In the genomic region with DNA sequence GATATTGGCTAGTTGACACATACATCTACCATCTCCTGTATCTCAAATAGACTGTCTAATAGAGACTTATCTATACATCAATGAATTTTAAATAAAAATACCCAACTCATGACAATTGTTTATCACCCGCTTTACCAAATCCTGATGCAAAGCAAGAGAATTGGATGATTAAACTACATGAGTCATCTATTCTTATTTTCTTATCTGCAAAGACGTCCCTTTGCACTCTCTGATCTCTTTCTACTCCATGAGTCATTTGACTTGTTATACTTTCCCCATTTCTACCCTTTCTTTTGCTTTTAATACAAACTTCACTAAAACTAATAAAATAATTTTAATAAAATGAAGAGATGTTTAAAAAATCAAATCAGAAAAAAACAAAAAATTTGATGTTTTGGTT, we compare ENCODE assay signal across 32 cellular contexts.
"Had no signal": no experiment of that assay in that cellular context is flagged by ENCODE, and none has a peak within 500 bp of the region (broad histone marks: within the 10 kb centered on the region; RNA-seq: fewer than 3 reads in every experiment).

No MANE protein-coding gene starts in this region.

- H3K27ac ChIP-seq: ascending aorta, Peyer's patch, SJCRH30, SK-N-MC, WERI-Rb-1 had no signal

- H3K4me1 ChIP-seq: ascending aorta, Peyer's patch, SJCRH30 had no signal

- H3K36me3 Mint-ChIP-seq: activated CD8-positive, alpha-beta memory T cell treated with anti-CD3 and anti-CD28 coated beads, Interleukin-2, amount 10 ng/mL, durations not matched to agents 7 days and 5 days; activated naive CD4-positive, alpha-beta T cell treated with anti-CD3 and anti-CD28 coated beads, Interleukin-2, amount 50 U/mL, for 24 hours; activated naive CD8-positive, alpha-beta T cell treated with anti-CD3 and anti-CD28 coated beads, Interleukin-2, amount 10 ng/mL, durations not matched to agents 7 days and 5 days; T-cell had no signal

- H3K4me1 Mint-ChIP-seq: activated CD4-positive, alpha-beta memory T cell treated with anti-CD3 and anti-CD28 coated beads, Interleukin-2, amount 10 ng/mL, durations not matched to agents 7 days and 5 days; activated CD8-positive, alpha-beta memory T cell treated with anti-CD3 and anti-CD28 coated beads, Interleukin-2, amount 10 ng/mL, durations not matched to agents 7 days and 5 days; activated naive CD4-positive, alpha-beta T cell treated with anti-CD3 and anti-CD28 coated beads, Interleukin-2, amount 50 U/mL, for 24 hours; activated naive CD8-positive, alpha-beta T cell treated with anti-CD3 and anti-CD28 coated beads, Interleukin-2, amount 10 ng/mL, durations not matched to agents 7 days and 5 days; activated T-helper 17 cell treated with anti-CD3 and anti-CD28 coated beads, Interleukin-2, amount 50 U/mL, for 72 hours; T-cell had no signal

- DNase-seq: activated CD4-positive, alpha-beta memory T cell treated with anti-CD3 and anti-CD28 coated beads, Interleukin-2, amount 10 ng/mL, durations not matched to agents 7 days and 5 days; activated CD4-positive, alpha-beta T cell treated with anti-CD3 and anti-CD28 coated beads for 1 hour; activated CD4-positive, alpha-beta T cell treated with anti-CD3 and anti-CD28 coated beads for 48 hours; activated CD4-positive, CD25-positive, alpha-beta regulatory T cell; activated CD8-positive, alpha-beta memory T cell treated with anti-CD3 and anti-CD28 coated beads for 24 hours; activated CD8-positive, alpha-beta memory T cell treated with anti-CD3 and anti-CD28 coated beads, Interleukin-2, amount 10 ng/mL, durations not matched to agents 7 days and 5 days; activated CD8-positive, alpha-beta memory T cell treated with anti-CD3 and anti-CD28 coated beads, Interleukin-2, amount 50 U/mL, for 48 hours; activated effector memory CD4-positive, alpha-beta T cell treated with anti-CD3 and anti-CD28 coated beads, Interleukin-2, amount 50 U/mL, for 16 hours; activated naive CD4-positive, alpha-beta T cell treated with Interleukin-2 at 50 U/mL for 16 hours; activated naive CD8-positive, alpha-beta T cell treated with anti-CD3 and anti-CD28 coated beads, Interleukin-2, amount 10 ng/mL, durations not matched to agents 7 days and 5 days; activated T-cell treated with anti-CD3 and anti-CD28 coated beads, Interleukin-2, amount 50 U/mL, for 72 hours; amygdala; Karpas-422; KBM-7; NCI-H1105; NCI-H1417 treated with DMSO at 0.1 percent for 48 hours; NCI-H1930; NCI-H2081 treated with DMSO at 0.1 percent for 48 hours; NCI-H345; NCI-H524 treated with DMSO at 0.1 percent for 48 hours; PC-3; Peyer's patch; SHP77; SJCRH30; T-cell; T-helper 2 cell; T-helper 9 cell; WERI-Rb-1 had no signal

- H3K9me3 Mint-ChIP-seq: activated CD4-positive, alpha-beta memory T cell treated with anti-CD3 and anti-CD28 coated beads, Interleukin-2, amount 10 ng/mL, durations not matched to agents 7 days and 5 days; activated naive CD4-positive, alpha-beta T cell treated with anti-CD3 and anti-CD28 coated beads, Interleukin-2, amount 50 U/mL, for 24 hours had no signal

- H3K9me3 ChIP-seq: ascending aorta, Peyer's patch, SJCRH30 had no signal

- H3K27me3 ChIP-seq: ascending aorta, Peyer's patch, SJCRH30 had no signal

- H3K36me3 ChIP-seq: ascending aorta, Peyer's patch, SJCRH30, WERI-Rb-1 had no signal

- H3K27me3 Mint-ChIP-seq: activated CD4-positive, alpha-beta memory T cell treated with anti-CD3 and anti-CD28 coated beads, Interleukin-2, amount 10 ng/mL, durations not matched to agents 7 days and 5 days; activated CD8-positive, alpha-beta memory T cell treated with anti-CD3 and anti-CD28 coated beads, Interleukin-2, amount 10 ng/mL, durations not matched to agents 7 days and 5 days; activated naive CD4-positive, alpha-beta T cell treated with anti-CD3 and anti-CD28 coated beads, Interleukin-2, amount 50 U/mL, for 24 hours; activated naive CD8-positive, alpha-beta T cell treated with anti-CD3 and anti-CD28 coated beads, Interleukin-2, amount 10 ng/mL, durations not matched to agents 7 days and 5 days; activated T-helper 17 cell treated with anti-CD3 and anti-CD28 coated beads, Interleukin-2, amount 50 U/mL, for 72 hours; T-cell had no signal

- H3K4me3 Mint-ChIP-seq: activated CD4-positive, alpha-beta memory T cell treated with anti-CD3 and anti-CD28 coated beads, Interleukin-2, amount 10 ng/mL, durations not matched to agents 7 days and 5 days; activated CD8-positive, alpha-beta memory T cell treated with anti-CD3 and anti-CD28 coated beads, Interleukin-2, amount 10 ng/mL, durations not matched to agents 7 days and 5 days; activated naive CD4-positive, alpha-beta T cell treated with anti-CD3 and anti-CD28 coated beads, Interleukin-2, amount 50 U/mL, for 24 hours; activated naive CD8-positive, alpha-beta T cell treated with anti-CD3 and anti-CD28 coated beads, Interleukin-2, amount 10 ng/mL, durations not matched to agents 7 days and 5 days; activated T-cell treated with anti-CD3 and anti-CD28 coated beads, Interleukin-2, amount 50 U/mL, for 72 hours; activated T-helper 17 cell treated with anti-CD3 and anti-CD28 coated beads, Interleukin-2, amount 50 U/mL, for 72 hours; T-cell had no signal

- ATAC-seq: activated CD8-positive, alpha-beta memory T cell treated with anti-CD3 and anti-CD28 coated beads, Interleukin-2, amount 10 ng/mL, durations not matched to agents 7 days and 5 days; activated T-cell treated with anti-CD3 and anti-CD28 coated beads, Interleukin-2, amount 50 U/mL, for 72 hours; activated T-helper 17 cell treated with anti-CD3 and anti-CD28 coated beads, Interleukin-2, amount 50 U/mL, for 72 hours; PC-3; T-cell had no signal

- H3K4me3 ChIP-seq: ascending aorta, Peyer's patch, SJCRH30, SK-N-MC had no signal
